In genomic region chr17:35090707-35091106, GRCh38 we compare ENCODE assay signal across 5 cellular contexts. TPM values are rescaled to one million over a fixed set of nuclear protein-coding genes. Genes with fewer than 3 reads are reported as not detected.
"Had no signal": no experiment of that assay in that cellular context is flagged by ENCODE, and none has a peak within 500 bp of the region (broad histone marks: within the 10 kb centered on the region; RNA-seq: fewer than 3 reads in every experiment).

No MANE protein-coding gene starts in this region.

RNA-seq across cellular contexts. Expression of gene FNDC8, which starts 30.7 kb away (rescaled TPM):
- total RNA-seq: activated naive CD4-positive, alpha-beta T cell treated with anti-CD3 and anti-CD28 coated beads, Interleukin-2, amount 50 U/mL, for 72 hours; astrocyte; cardiac muscle cell; Right ventricle myocardium inferior; T-cell had no signal
- polyA plus RNA-seq: cardiac muscle cell had no signal
